ENCODE assay signal across 21 cellular contexts in genomic region chr15:85116925-85117646, GRCh38.
DNase-seq lines count a peak whose midpoint lies in the region; ATAC-seq, FAIRE-seq and TF ChIP-seq lines count a peak whose summit lies in the region.
"Had no signal": no experiment of that assay in that cellular context is flagged by ENCODE, and none has a peak within 500 bp of the region (broad histone marks: within the 10 kb centered on the region; RNA-seq: fewer than 3 reads in every experiment).

No MANE protein-coding gene starts in this region.

- ATAC-seq in activated CD8-positive, alpha-beta memory T cell treated with anti-CD3 and anti-CD28 coated beads, Interleukin-2, amount 10 ng/mL, durations not matched to agents 7 days and 5 days, result no peak
- ATAC-seq in HG03045 (IDR thresholded peaks at IDR 0.05; ENCODE audit: unreplicated experiment), result peak; percentile 62

- POLR2A ChIA-PET in CD4-positive, alpha-beta memory T cell (lab: Charles Lee; ENCODE audit: partially characterized antibody), result no interaction called here

- no peaks in the 10 kb centered on the region for H3K27me3 ChIP-seq in dorsolateral prefrontal cortex
- no peaks in the 10 kb centered on the region for H3K27me3 ChIP-seq in CD4-positive, alpha-beta memory T cell (ENCODE audit: insufficient read depth, low read length)
- H3K27me3 ChIP-seq: foreskin keratinocyte, uterus had no signal

- peaks cover 6% of the 10 kb centered on the region for H3K4me1 Mint-ChIP-seq in activated CD8-positive, alpha-beta memory T cell treated with anti-CD3 and anti-CD28 coated beads, Interleukin-2, amount 10 ng/mL, durations not matched to agents 7 days and 5 days
- no peaks in the 10 kb centered on the region for H3K4me1 Mint-ChIP-seq in CD4-positive, alpha-beta memory T cell
- H3K4me1 Mint-ChIP-seq: natural killer cell had no signal

- H3K36me3 ChIP-seq in CD4-positive, alpha-beta memory T cell (ENCODE audit: insufficient read depth, low read length), result peaks cover 17% of the 10 kb centered on the region
- H3K36me3 ChIP-seq: uterus had no signal

- CTCF ChIA-PET in activated CD8-positive, alpha-beta memory T cell treated with anti-CD3 and anti-CD28 coated beads, Interleukin-2, amount 10 ng/mL, durations not matched to agents 7 days and 5 days (lab: Charles Lee), result no interaction called here
- CTCF ChIA-PET in CD4-positive, alpha-beta memory T cell (lab: Charles Lee; ENCODE audit: partially characterized antibody), result no interaction called here

- no peaks in the 10 kb centered on the region for H3K4me1 ChIP-seq in CD4-positive, alpha-beta memory T cell (ENCODE audit: insufficient read depth, low read length)
- H3K4me1 ChIP-seq: foreskin keratinocyte, uterus had no signal

- no peak for TF ChIP-seq CTCF in dorsolateral prefrontal cortex (IDR thresholded peaks at IDR 0.05 in 54 of 56, conservative IDR thresholded peaks at IDR 0.05 in 2 of 56; ENCODE audit: low read depth in 1 of 56, partially characterized antibody in 56 of 56)

- no peak overlapping the region for H3K4me3 Mint-ChIP-seq in activated CD8-positive, alpha-beta memory T cell treated with anti-CD3 and anti-CD28 coated beads, Interleukin-2, amount 10 ng/mL, durations not matched to agents 7 days and 5 days
- no peak overlapping the region for H3K4me3 Mint-ChIP-seq in CD4-positive, alpha-beta memory T cell
- H3K4me3 Mint-ChIP-seq: dendritic cell treated with granulocyte-macrophage colony-stimulating factor and Interleukin-4, amounts not matched to agents 40 ng/mL and 50 ng/mL, for 4 days; natural killer cell had no signal

- no peaks in the 10 kb centered on the region for H3K9me3 ChIP-seq in CD4-positive, alpha-beta memory T cell (ENCODE audit: control insufficient read depth in 1 of 2, low read length in 2 of 2)
- H3K9me3 ChIP-seq: uterus had no signal

- DNase-seq in activated CD8-positive, alpha-beta memory T cell treated with anti-CD3 and anti-CD28 coated beads, Interleukin-2, amount 10 ng/mL, durations not matched to agents 7 days and 5 days, result peak; percentile 29
- DNase-seq in activated CD8-positive, alpha-beta memory T cell treated with anti-CD3 and anti-CD28 coated beads, Interleukin-2, amount 50 U/mL, for 4 hours, result no peak
- DNase-seq in dorsolateral prefrontal cortex, result no peak
- no peak for DNase-seq in substantia nigra (lab: John Stamatoyannopoulos, UW)
- no peak for DNase-seq in CD4-positive, alpha-beta memory T cell
- DNase-seq in frontal cortex (ENCODE audit: low spot score in 2 of 2), result no peak
- no peak for DNase-seq in AG20443 (ENCODE audit: low spot score)
- DNase-seq: activated T-cell treated with anti-CD3 and anti-CD28 coated beads for 4 hours, foreskin keratinocyte, GF-D8, GM23248, mesendoderm, natural killer cell, NCI-H1105 treated with DMSO at 0.1 percent for 48 hours, NCI-H526, RPMI8226, uterus had no signal

- H3K27ac Mint-ChIP-seq in activated CD8-positive, alpha-beta memory T cell treated with anti-CD3 and anti-CD28 coated beads, Interleukin-2, amount 10 ng/mL, durations not matched to agents 7 days and 5 days, result no peak overlapping the region
- peak overlapping the region in 3 of 7 donors; percentile 23 to 47 (median 42) for H3K27ac Mint-ChIP-seq in CD4-positive, alpha-beta memory T cell
- H3K27ac Mint-ChIP-seq: dendritic cell treated with granulocyte-macrophage colony-stimulating factor and Interleukin-4, amounts not matched to agents 40 ng/mL and 50 ng/mL, for 4 days; natural killer cell had no signal

- no peaks in the 10 kb centered on the region for H3K9me3 Mint-ChIP-seq in activated CD8-positive, alpha-beta memory T cell treated with anti-CD3 and anti-CD28 coated beads, Interleukin-2, amount 10 ng/mL, durations not matched to agents 7 days and 5 days (ENCODE audit: low read depth)
- H3K9me3 Mint-ChIP-seq in CD4-positive, alpha-beta memory T cell, result no peaks in the 10 kb centered on the region
- H3K9me3 Mint-ChIP-seq: activated naive CD4-positive, alpha-beta T cell treated with anti-CD3 and anti-CD28 coated beads, Interleukin-2, amount 50 U/mL, for 72 hours; dendritic cell treated with granulocyte-macrophage colony-stimulating factor and Interleukin-4, amounts not matched to agents 40 ng/mL and 50 ng/mL, for 4 days; natural killer cell had no signal

- FAIRE-seq in frontal cortex (lab: Jason Lieb, UNC), result no peak

- intact Hi-C loops in dorsolateral prefrontal cortex (cut with DNase I), result loop anchor here in 1 of 2 donors (5.0 kb wide), 1 partner anchor 70 kb away; no protein-coding TSS in a partner anchor
- intact Hi-C loops in CD4-positive, alpha-beta memory T cell (cut with micrococcal nuclease), result no loop called here

- peak overlapping the region in 58 of 59 donors; percentile 6 to 100 (median 96) for H3K27ac ChIP-seq in dorsolateral prefrontal cortex
- peak overlapping the region; percentile 70 for H3K27ac ChIP-seq in substantia nigra (ENCODE audit: low read depth, low read length, poor library complexity, severe bottlenecking)
- H3K27ac ChIP-seq in CD4-positive, alpha-beta memory T cell (ENCODE audit: low read depth, low read length), result no peak overlapping the region
- H3K27ac ChIP-seq: C4-2B, foreskin keratinocyte, GM23248, uterus had no signal

- peaks cover 19% of the 10 kb centered on the region for H3K36me3 Mint-ChIP-seq in activated CD8-positive, alpha-beta memory T cell treated with anti-CD3 and anti-CD28 coated beads, Interleukin-2, amount 10 ng/mL, durations not matched to agents 7 days and 5 days
- H3K36me3 Mint-ChIP-seq in CD4-positive, alpha-beta memory T cell, result peaks cover 63 to 70% of the 10 kb centered on the region in 2 donors

- H3K27me3 Mint-ChIP-seq in activated CD8-positive, alpha-beta memory T cell treated with anti-CD3 and anti-CD28 coated beads, Interleukin-2, amount 10 ng/mL, durations not matched to agents 7 days and 5 days, result no peaks in the 10 kb centered on the region
- no peaks in the 10 kb centered on the region for H3K27me3 Mint-ChIP-seq in CD4-positive, alpha-beta memory T cell
- H3K27me3 Mint-ChIP-seq: dendritic cell treated with granulocyte-macrophage colony-stimulating factor and Interleukin-4, amounts not matched to agents 40 ng/mL and 50 ng/mL, for 4 days had no signal

- no peak overlapping the region for H3K4me3 ChIP-seq in dorsolateral prefrontal cortex
- no peak overlapping the region for H3K4me3 ChIP-seq in CD4-positive, alpha-beta memory T cell (ENCODE audit: low read length in 2 of 2)
- H3K4me3 ChIP-seq: GM23248, uterus had no signal
